30 cellular contexts compared by ENCODE assay signal in the genomic region with DNA sequence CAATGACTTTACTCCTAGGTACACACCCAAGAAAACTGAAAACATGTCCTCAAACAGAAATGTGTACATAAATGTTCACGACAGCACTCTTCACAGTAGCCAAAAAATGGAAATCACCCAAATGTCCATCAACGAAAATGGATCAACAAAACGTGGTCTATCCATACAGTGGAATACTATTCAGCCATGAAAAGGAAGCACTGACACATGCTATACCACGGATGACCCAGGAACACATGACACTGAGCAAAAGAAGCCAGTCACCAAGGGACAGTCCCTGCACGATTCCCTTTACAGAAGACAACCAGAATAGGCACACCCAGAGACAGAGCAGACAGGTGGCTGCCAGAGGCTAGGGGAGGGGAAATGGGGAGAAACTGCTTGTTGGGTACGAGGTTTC. TPM values are rescaled to one million over a fixed set of nuclear protein-coding genes. Genes with fewer than 3 reads are reported as not detected.
"Had no signal": no experiment of that assay in that cellular context is flagged by ENCODE, and none has a peak within 500 bp of the region (broad histone marks: within the 10 kb centered on the region; RNA-seq: fewer than 3 reads in every experiment).

No MANE protein-coding gene starts in this region.

- H3K4me3 ChIP-seq: coronary artery, esophagus muscularis mucosa, gastrocnemius medialis, heart right ventricle, mucosa of descending colon, sigmoid colon, skin epidermis, stomach, thoracic aorta, transverse colon had no signal

- FAIRE-seq: islet of Langerhans had no signal

- H3K4me1 ChIP-seq: esophagus muscularis mucosa, gastrocnemius medialis, heart right ventricle, sigmoid colon, stomach, transverse colon had no signal

- DNase-seq: effector CD4-positive, alpha-beta T cell; gastrocnemius medialis; heart right ventricle; hypothalamus; kidney glomerular epithelial cell; mammary epithelial cell; mucosa of descending colon; naive thymus-derived CD8-positive, alpha-beta T cell; posterior cingulate gyrus; sigmoid colon; stimulated activated CD4-positive, alpha-beta T cell treated with anti-CD3 and anti-CD28 coated beads, Interleukin-2, amount 100 ng/mL, for 24 hours; stimulated activated CD4-positive, alpha-beta T cell treated with anti-CD3 and anti-CD28 coated beads, Interleukin-4, amount 100 ng/mL, for 4 hours; stimulated activated naive CD4-positive, alpha-beta T cell; stomach; substantia nigra; transverse colon had no signal

- H3K9me3 ChIP-seq: esophagus muscularis mucosa, gastrocnemius medialis, mucosa of descending colon, neutrophil, sigmoid colon, stomach, thoracic aorta, transverse colon had no signal

- ATAC-seq: gastrocnemius medialis; heart right ventricle; left lobe of liver; mucosa of descending colon; naive thymus-derived CD8-positive, alpha-beta T cell had no signal

- H3K27ac ChIP-seq: coronary artery, esophagus muscularis mucosa, gastrocnemius medialis, heart right ventricle, neutrophil, sigmoid colon, skin epidermis, stomach, thoracic aorta, transverse colon had no signal

- H3K27me3 ChIP-seq: esophagus muscularis mucosa, gastrocnemius medialis, heart right ventricle, neutrophil, sigmoid colon, stomach, transverse colon had no signal

RNA-seq across cellular contexts. Expression of gene DNAAF8, which starts 21.4 kb away (rescaled TPM):
- total RNA-seq: thoracic aorta had no signal

RNA-seq across cellular contexts. Expression of gene SEPTIN12, which starts 32.5 kb away (rescaled TPM):
- total RNA-seq: dermis microvascular lymphatic vessel endothelial cell; fibroblast of villous mesenchyme; gastrocnemius medialis; left lobe of liver; lower leg skin; mammary epithelial cell; naive thymus-derived CD8-positive, alpha-beta T cell; osteoblast; pulmonary artery endothelial cell; sigmoid colon; stomach; thoracic aorta; transverse colon; ureter had no signal
- polyA plus RNA-seq: heart right ventricle; mammary epithelial cell; naive thymus-derived CD8-positive, alpha-beta T cell; stomach had no signal

RNA-seq across cellular contexts. Expression of gene SMIM22, which starts 39.5 kb away (rescaled TPM):
- total RNA-seq: dermis microvascular lymphatic vessel endothelial cell; esophagus muscularis mucosa; fibroblast of villous mesenchyme; gastrocnemius medialis; heart right ventricle; naive thymus-derived CD8-positive, alpha-beta T cell; osteoblast; pulmonary artery endothelial cell; sigmoid colon; thoracic aorta had no signal
- polyA plus RNA-seq: naive thymus-derived CD8-positive, alpha-beta T cell; neural cell had no signal
